8 cellular contexts compared by ENCODE assay signal in the genomic region with DNA sequence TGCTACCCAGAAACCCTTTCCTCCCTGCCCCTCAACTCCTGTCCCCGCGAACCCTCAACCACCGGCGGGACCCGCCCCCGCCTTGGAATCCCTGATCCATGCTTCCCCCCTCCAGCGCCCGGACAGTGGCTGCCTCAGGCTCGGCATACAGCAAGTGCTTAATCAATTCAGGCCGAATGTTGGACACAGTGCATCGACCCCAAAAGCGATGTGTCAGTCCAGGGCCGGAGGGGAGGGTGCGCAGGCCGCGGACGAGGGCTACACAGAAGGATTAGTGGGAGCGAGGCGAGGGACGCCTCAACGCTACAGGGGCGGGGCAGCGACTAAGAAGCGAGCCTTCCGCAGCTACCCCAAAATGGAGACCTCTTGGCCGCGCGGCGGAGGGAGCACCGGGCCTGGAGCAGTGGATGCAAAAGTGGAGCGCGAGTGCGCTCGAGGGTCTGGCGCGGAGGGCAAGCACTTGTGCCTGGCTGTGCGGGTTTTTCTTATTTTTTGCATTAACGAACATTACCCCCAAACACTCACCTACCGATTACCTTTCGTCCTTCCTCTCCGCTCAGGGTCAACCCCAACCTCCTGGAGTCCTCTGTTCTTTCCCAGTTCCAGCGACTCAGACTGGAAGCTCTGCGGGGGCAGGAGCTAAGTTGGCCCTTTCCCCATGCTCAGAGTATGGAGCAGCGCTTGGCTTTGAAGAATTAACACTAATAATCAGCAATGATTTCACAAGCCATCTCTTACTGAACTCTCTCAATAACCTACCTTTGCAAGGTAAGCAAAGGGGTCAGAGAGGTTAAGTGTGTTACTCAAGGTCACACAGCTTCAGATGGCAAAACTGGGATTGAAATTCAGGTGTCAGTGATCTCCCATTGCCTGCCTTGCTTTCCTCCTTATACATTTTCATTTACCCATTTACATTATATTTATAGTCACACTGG. TPM values are rescaled to one million over a fixed set of nuclear protein-coding genes. Genes with fewer than 3 reads are reported as not detected.
DNase-seq lines count a peak whose midpoint lies in the region; ATAC-seq, FAIRE-seq and TF ChIP-seq lines count a peak whose summit lies in the region.

No MANE protein-coding gene starts in this region.

- no peaks in the 10 kb centered on the region for H3F3A ChIP-seq in SU-DHL-6 (ENCODE audit: insufficient read depth)
- peaks cover 14% of the 10 kb centered on the region for H3F3A ChIP-seq in smooth muscle cell (ENCODE audit: low read depth)

- 0 out of 2 replicates have a peak, but pooled peaks cover 6% of the 10 kb centered on the region for H3K27me3 ChIP-seq in BLaER1
- H3K27me3 ChIP-seq in Karpas-422 (ENCODE audit: low read length): no peaks in the 10 kb centered on the region
- H3K27me3 ChIP-seq in SU-DHL-6 (ENCODE audit: low read length): no peaks in the 10 kb centered on the region
- H3K27me3 ChIP-seq in bronchial epithelial cell (ENCODE audit: control insufficient read depth, insufficient read depth, low read length): peaks cover 2% of the 10 kb centered on the region
- no peaks in the 10 kb centered on the region for H3K27me3 ChIP-seq in smooth muscle cell (ENCODE audit: low read depth)

- H3K79me2 ChIP-seq in Karpas-422 (ENCODE audit: low read length): no peaks in the 10 kb centered on the region
- no peaks in the 10 kb centered on the region for H3K79me2 ChIP-seq in SU-DHL-6 (ENCODE audit: insufficient read depth, low read length)
- no peaks in the 10 kb centered on the region for H3K79me2 ChIP-seq in smooth muscle cell (ENCODE audit: low read depth)

- H3K4me2 ChIP-seq in BLaER1: peak overlapping the region; percentile 98
- H3K4me2 ChIP-seq in Karpas-422 (ENCODE audit: low read depth, low read length, poor library complexity, severe bottlenecking): peak overlapping the region; percentile 87
- peak overlapping the region; percentile 77 for H3K4me2 ChIP-seq in SU-DHL-6 (ENCODE audit: low read depth, low read length, poor library complexity, severe bottlenecking)
- peak overlapping the region; percentile 89 for H3K4me2 ChIP-seq in smooth muscle cell

- no peaks in the 10 kb centered on the region for H3K9me2 ChIP-seq in Karpas-422 (replicated peaks; ENCODE audit: insufficient read depth, low read length)
- no peaks in the 10 kb centered on the region for H3K9me2 ChIP-seq in SU-DHL-6 (replicated peaks; ENCODE audit: insufficient read depth, low read length)

- H3K27ac ChIP-seq in BLaER1: no peak overlapping the region
- H3K27ac ChIP-seq in Karpas-422 (ENCODE audit: low read length): no peak overlapping the region
- H3K27ac ChIP-seq in SU-DHL-6 (ENCODE audit: low read depth, low read length): no peak overlapping the region
- H3K27ac ChIP-seq in smooth muscle cell (ENCODE audit: low read depth): no peak overlapping the region

- ATAC-seq in GM19463 (IDR thresholded peaks at IDR 0.05; ENCODE audit: unreplicated experiment): peak; percentile 15

- FAIRE-seq in bronchial epithelial cell (lab: Jason Lieb, UNC): no peak

- H4K20me1 ChIP-seq in BLaER1 (no peaks in the 10 kb centered on the region), Karpas-422 (ENCODE audit: insufficient read depth, low read depth, low read length) (no peaks in the 10 kb centered on the region), SU-DHL-6 (ENCODE audit: low read depth, low read length) (no peaks in the 10 kb centered on the region), smooth muscle cell (ENCODE audit: low read depth) (no peaks in the 10 kb centered on the region)

- 3% methylated on average over 38 of the region's 44 CpGs for WGBS in smooth muscle cell (ENCODE audit: low lambda C conversion rate)

- peak; percentile 84 for DNase-seq in Karpas-422
- DNase-seq in bronchial epithelial cell (ENCODE audit: low read depth): peak; percentile 39
- peak; percentile 47 for DNase-seq in inferior parietal cortex (ENCODE audit: extremely low spot score)
- DNase-seq in smooth muscle cell (lab: John Stamatoyannopoulos, UW; ENCODE audit: unreplicated experiment): peak; percentile 78
- DNase-seq in kidney glomerular epithelial cell (lab: John Stamatoyannopoulos, UW): no peak

- H3K4me1 ChIP-seq in BLaER1: peaks cover 53% of the 10 kb centered on the region
- H3K4me1 ChIP-seq in Karpas-422 (ENCODE audit: low read length): peaks cover 22% of the 10 kb centered on the region
- H3K4me1 ChIP-seq in smooth muscle cell (ENCODE audit: low read depth): peaks cover 6% of the 10 kb centered on the region

- peak overlapping the region; percentile 74 for H3K9ac ChIP-seq in BLaER1
- peak overlapping the region; percentile 80 for H3K9ac ChIP-seq in Karpas-422 (ENCODE audit: low read length)
- peak overlapping the region; percentile 56 for H3K9ac ChIP-seq in SU-DHL-6 (ENCODE audit: low read length)
- H3K9ac ChIP-seq in smooth muscle cell (ENCODE audit: low read depth): peak overlapping the region; percentile 16

- TF ChIP-seq CTCF in SU-DHL-6 (IDR thresholded peaks at IDR 0.05; ENCODE audit: insufficient read depth, low read length, poor library complexity, severe bottlenecking) (no peak), bronchial epithelial cell (IDR thresholded peaks at IDR 0.05; ENCODE audit: insufficient read depth, low read length, severe bottlenecking) (no peak), smooth muscle cell (IDR thresholded peaks at IDR 0.05; ENCODE audit: borderline replicate concordance, insufficient read depth, poor library complexity, severe bottlenecking) (no peak)

- H3K4me3 ChIP-seq in BLaER1: peak overlapping the region; percentile 86
- H3K4me3 ChIP-seq in Karpas-422 (ENCODE audit: low read length): peak overlapping the region; percentile 83
- peak overlapping the region; percentile 71 for H3K4me3 ChIP-seq in SU-DHL-6 (ENCODE audit: insufficient read depth, low read length, poor library complexity, severe bottlenecking)
- H3K4me3 ChIP-seq in bronchial epithelial cell (ENCODE audit: low read depth, low read length): peak overlapping the region; percentile 67
- H3K4me3 ChIP-seq in smooth muscle cell: peak overlapping the region; percentile 92

- peak overlapping the region; percentile 83 for H2AFZ ChIP-seq in Karpas-422 (ENCODE audit: low read length)
- peak overlapping the region; percentile 66 for H2AFZ ChIP-seq in SU-DHL-6 (ENCODE audit: low read depth, low read length, severe bottlenecking)
- H2AFZ ChIP-seq in smooth muscle cell (ENCODE audit: low read depth): peak overlapping the region; percentile 95

- H3K9me3 ChIP-seq in BLaER1: no peaks in the 10 kb centered on the region
- no peaks in the 10 kb centered on the region for H3K9me3 ChIP-seq in Karpas-422 (ENCODE audit: low read length)
- no peaks in the 10 kb centered on the region for H3K9me3 ChIP-seq in SU-DHL-6 (ENCODE audit: insufficient read depth, low read length)
- H3K9me3 ChIP-seq in smooth muscle cell (replicated peaks; ENCODE audit: low read depth): no peaks in the 10 kb centered on the region

- no peaks in the 10 kb centered on the region for H3K36me3 ChIP-seq in BLaER1
- H3K36me3 ChIP-seq in Karpas-422 (ENCODE audit: insufficient read depth, low read length): no peaks in the 10 kb centered on the region
- no peaks in the 10 kb centered on the region for H3K36me3 ChIP-seq in SU-DHL-6 (ENCODE audit: low read length)
- no peaks in the 10 kb centered on the region for H3K36me3 ChIP-seq in bronchial epithelial cell (ENCODE audit: control insufficient read depth, insufficient read depth, low read length)
- no peaks in the 10 kb centered on the region for H3K36me3 ChIP-seq in smooth muscle cell (ENCODE audit: low read depth)

RNA-seq across cellular contexts. Expression of a gene that starts 30.1 kb away (rescaled TPM):
- 0.07 and 0.30 TPM in 2 replicates for total RNA-seq in Karpas-422 (2014; rRNA removed; shearing (Covaris generic); ENCODE audit: low replicate concordance)
- total RNA-seq in bronchial epithelial cell (0.13 TPM in 1 of 2 replicates, not detected in the other), smooth muscle cell (6.8 and 13.5 TPM in 2 replicates)
- 9.4 and 12.1 TPM in 2 replicates for polyA plus RNA-seq in smooth muscle cell

Comparison
In these comparisons a context has a peak if more than half of its experiments do, and no peak if none do; other contexts are left out.
1. H3K9ac ChIP-seq: peak in every context shown above with its lines; median percentile 80 in Karpas-422; 74 in BLaER1; 56 in SU-DHL-6; 16 in smooth muscle cell.